In the genomic region with DNA sequence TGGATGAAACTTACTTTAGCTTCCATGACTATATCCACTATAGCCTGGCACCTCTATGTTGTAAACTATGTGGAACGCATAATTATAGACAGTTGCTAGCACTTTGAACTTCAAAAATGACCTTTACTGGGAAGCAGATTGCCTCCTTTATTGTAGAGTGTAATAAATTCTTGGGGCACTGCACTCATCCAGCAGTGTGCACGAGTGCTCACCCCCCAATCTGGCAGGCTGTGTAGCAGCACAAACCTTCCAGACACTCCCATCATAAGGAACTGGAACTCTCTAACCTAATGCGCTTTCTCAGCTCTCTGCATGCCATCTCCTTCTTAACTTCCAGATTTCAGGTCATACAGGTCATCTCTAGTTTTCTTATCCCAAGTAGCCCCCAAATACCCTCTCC, we compare ENCODE assay signal across 32 cellular contexts. TPM values are rescaled to one million over a fixed set of nuclear protein-coding genes. Genes with fewer than 3 reads are reported as not detected.
"Had no signal": no experiment of that assay in that cellular context is flagged by ENCODE, and none has a peak within 500 bp of the region (broad histone marks: within the 10 kb centered on the region; RNA-seq: fewer than 3 reads in every experiment).

No MANE protein-coding gene starts in this region.

- FAIRE-seq: RCC 7860 had no signal

- H3K36me3 ChIP-seq: brain microvascular endothelial cell, WERI-Rb-1 had no signal

- DNase-seq: activated CD4-positive, alpha-beta memory T cell treated with anti-CD3 and anti-CD28 coated beads, Interleukin-2, amount 10 ng/mL, durations not matched to agents 7 days and 5 days; activated CD4-positive, alpha-beta T cell treated with anti-CD3 and anti-CD28 coated beads for 1 hour; activated CD4-positive, alpha-beta T cell treated with anti-CD3 and anti-CD28 coated beads for 48 hours; activated CD4-positive, CD25-positive, alpha-beta regulatory T cell; activated CD8-positive, alpha-beta memory T cell treated with anti-CD3 and anti-CD28 coated beads for 24 hours; activated CD8-positive, alpha-beta memory T cell treated with anti-CD3 and anti-CD28 coated beads, Interleukin-2, amount 10 ng/mL, durations not matched to agents 7 days and 5 days; activated CD8-positive, alpha-beta memory T cell treated with anti-CD3 and anti-CD28 coated beads, Interleukin-2, amount 50 U/mL, for 48 hours; activated effector memory CD4-positive, alpha-beta T cell treated with Interleukin-2 at 50 U/mL for 16 hours; activated naive CD4-positive, alpha-beta T cell treated with anti-CD3 and anti-CD28 coated beads, Interleukin-2, amount 10 ng/mL, durations not matched to agents 7 days and 5 days; activated naive CD8-positive, alpha-beta T cell treated with anti-CD3 and anti-CD28 coated beads, Interleukin-2, amount 50 U/mL, for 24 hours; activated T-cell treated with anti-CD3 and anti-CD28 coated beads, Interleukin-2, amount 50 U/mL, for 48 hours; anterior cingulate cortex; brain microvascular endothelial cell; central memory CD4-positive, alpha-beta T cell; Karpas-422; KBM-7; NCI-H1105; NCI-H1436; NCI-H1694; NCI-H1930; NCI-H345; NCI-H524 treated with DMSO at 0.1 percent for 48 hours; SIG-M5; SW 1271; T-helper 1 cell; T-helper 2 cell; T-helper 9 cell; WERI-Rb-1 had no signal

- H3K4me3 Mint-ChIP-seq: activated CD4-positive, alpha-beta memory T cell treated with anti-CD3 and anti-CD28 coated beads, Interleukin-2, amount 10 ng/mL, durations not matched to agents 7 days and 5 days; activated CD8-positive, alpha-beta memory T cell treated with anti-CD3 and anti-CD28 coated beads, Interleukin-2, amount 10 ng/mL, durations not matched to agents 7 days and 5 days; activated naive CD4-positive, alpha-beta T cell treated with anti-CD3 and anti-CD28 coated beads, Interleukin-2, amount 10 ng/mL, durations not matched to agents 7 days and 5 days; activated naive CD8-positive, alpha-beta T cell; activated naive CD8-positive, alpha-beta T cell treated with anti-CD3 and anti-CD28 coated beads, Interleukin-2, amount 50 U/mL, for 24 hours had no signal

- ATAC-seq: activated CD8-positive, alpha-beta memory T cell treated with anti-CD3 and anti-CD28 coated beads, Interleukin-2, amount 10 ng/mL, durations not matched to agents 7 days and 5 days; activated naive CD8-positive, alpha-beta T cell treated with anti-CD3 and anti-CD28 coated beads, Interleukin-2, amount 50 U/mL, for 24 hours; Right ventricle myocardium inferior; SK-N-SH treated with all-trans-retinoic acid at 6 μM for 48 hours had no signal

- H3K27ac Mint-ChIP-seq: activated CD4-positive, alpha-beta memory T cell treated with anti-CD3 and anti-CD28 coated beads, Interleukin-2, amount 10 ng/mL, durations not matched to agents 7 days and 5 days; activated CD8-positive, alpha-beta memory T cell treated with anti-CD3 and anti-CD28 coated beads, Interleukin-2, amount 10 ng/mL, durations not matched to agents 7 days and 5 days; activated naive CD4-positive, alpha-beta T cell treated with anti-CD3 and anti-CD28 coated beads, Interleukin-2, amount 10 ng/mL, durations not matched to agents 7 days and 5 days; activated naive CD8-positive, alpha-beta T cell; activated naive CD8-positive, alpha-beta T cell treated with anti-CD3 and anti-CD28 coated beads, Interleukin-2, amount 50 U/mL, for 24 hours had no signal

- H3K27me3 ChIP-seq: brain microvascular endothelial cell had no signal

- H3K9me3 Mint-ChIP-seq: activated CD4-positive, alpha-beta memory T cell treated with anti-CD3 and anti-CD28 coated beads, Interleukin-2, amount 10 ng/mL, durations not matched to agents 7 days and 5 days; activated naive CD4-positive, alpha-beta T cell treated with anti-CD3 and anti-CD28 coated beads, Interleukin-2, amount 10 ng/mL, durations not matched to agents 7 days and 5 days; activated naive CD8-positive, alpha-beta T cell treated with anti-CD3 and anti-CD28 coated beads, Interleukin-2, amount 50 U/mL, for 24 hours had no signal

- H3K27ac ChIP-seq: brain microvascular endothelial cell, WERI-Rb-1 had no signal

- H3K4me1 Mint-ChIP-seq: activated CD4-positive, alpha-beta memory T cell treated with anti-CD3 and anti-CD28 coated beads, Interleukin-2, amount 10 ng/mL, durations not matched to agents 7 days and 5 days; activated CD8-positive, alpha-beta memory T cell treated with anti-CD3 and anti-CD28 coated beads, Interleukin-2, amount 10 ng/mL, durations not matched to agents 7 days and 5 days; activated naive CD4-positive, alpha-beta T cell treated with anti-CD3 and anti-CD28 coated beads, Interleukin-2, amount 10 ng/mL, durations not matched to agents 7 days and 5 days; activated naive CD8-positive, alpha-beta T cell treated with anti-CD3 and anti-CD28 coated beads, Interleukin-2, amount 50 U/mL, for 24 hours had no signal

- H3K36me3 Mint-ChIP-seq: activated CD8-positive, alpha-beta memory T cell treated with anti-CD3 and anti-CD28 coated beads, Interleukin-2, amount 10 ng/mL, durations not matched to agents 7 days and 5 days; activated naive CD4-positive, alpha-beta T cell treated with anti-CD3 and anti-CD28 coated beads, Interleukin-2, amount 10 ng/mL, durations not matched to agents 7 days and 5 days; activated naive CD8-positive, alpha-beta T cell had no signal

RNA-seq across cellular contexts. Expression of gene PDE6A, which starts 1.5 kb away (rescaled TPM):
- total RNA-seq: activated CD4-positive, alpha-beta memory T cell treated with anti-CD3 and anti-CD28 coated beads, Interleukin-2, amount 10 ng/mL, durations not matched to agents 7 days and 5 days; activated CD8-positive, alpha-beta memory T cell treated with anti-CD3 and anti-CD28 coated beads, Interleukin-2, amount 10 ng/mL, durations not matched to agents 7 days and 5 days had no signal
